8 cellular contexts compared by ENCODE assay signal in genomic region chr4:140238353-140239041, GRCh38.
A peak's percentile ranks its signal among the peaks of the same experiment; 100 is the strongest.
DNase-seq lines count a peak whose midpoint lies in the region; ATAC-seq and TF ChIP-seq lines count a peak whose summit lies in the region.

No MANE protein-coding gene starts in this region.

- no peak overlapping the region for H3K27ac ChIP-seq in MM.1S (ENCODE audit: low read length)

- H4K20me1 ChIP-seq in MM.1S (ENCODE audit: insufficient read depth, low read length), result no peaks in the 10 kb centered on the region

- H3K9me2 ChIP-seq in MM.1S (replicated peaks; ENCODE audit: insufficient read depth, low read length), result no peaks in the 10 kb centered on the region

- no peak for ATAC-seq in HG03025 (IDR thresholded peaks at IDR 0.05; ENCODE audit: low FRiP score, unreplicated experiment)
- ATAC-seq in GM21423 (IDR thresholded peaks at IDR 0.05; ENCODE audit: unreplicated experiment), result no peak

- H3K36me3 ChIP-seq in MM.1S (replicated peaks; ENCODE audit: insufficient read depth, low read length), result no peaks in the 10 kb centered on the region

- H3K4me2 ChIP-seq in MM.1S (ENCODE audit: low read depth, low read length), result no peak overlapping the region

- H3K27me3 ChIP-seq in MM.1S (replicated peaks; ENCODE audit: insufficient read depth, low read length), result no peaks in the 10 kb centered on the region

- no peak overlapping the region for H3K4me3 ChIP-seq in MM.1S (ENCODE audit: low read length)

- no peaks in the 10 kb centered on the region for H3K9me3 ChIP-seq in MM.1S (replicated peaks; ENCODE audit: insufficient read depth, low read length)

- no peak for TF ChIP-seq CTCF in MM.1S (IDR thresholded peaks at IDR 0.05; ENCODE audit: low read length)

- H3K79me2 ChIP-seq in MM.1S (ENCODE audit: low read length), result no peaks in the 10 kb centered on the region

- H3K4me1 ChIP-seq in MM.1S (ENCODE audit: low read length), result 0 out of 2 replicates have a peak, but pooled peaks cover 1% of the 10 kb centered on the region

- no peak overlapping the region for H2AFZ ChIP-seq in MM.1S (ENCODE audit: low read length)

- DNase-seq in GM04503 (ENCODE audit: low read depth) (peak; percentile 67), NCI-H446 (lab: John Stamatoyannopoulos, UW) (peak; percentile 93 to 97), brain pericyte (ENCODE audit: low read depth, low spot score) (peak; percentile 80), iPS-NIHi11 (ENCODE audit: low spot score) (peak; percentile 40), stromal cell of bone marrow (ENCODE audit: low read depth) (peak; percentile 94), MM.1S (no peak)

- H3K9ac ChIP-seq in MM.1S (ENCODE audit: low read length), result no peak overlapping the region

- no peaks in the 10 kb centered on the region for H3F3A ChIP-seq in MM.1S (ENCODE audit: insufficient read depth, low read length)
